In the genomic region with DNA sequence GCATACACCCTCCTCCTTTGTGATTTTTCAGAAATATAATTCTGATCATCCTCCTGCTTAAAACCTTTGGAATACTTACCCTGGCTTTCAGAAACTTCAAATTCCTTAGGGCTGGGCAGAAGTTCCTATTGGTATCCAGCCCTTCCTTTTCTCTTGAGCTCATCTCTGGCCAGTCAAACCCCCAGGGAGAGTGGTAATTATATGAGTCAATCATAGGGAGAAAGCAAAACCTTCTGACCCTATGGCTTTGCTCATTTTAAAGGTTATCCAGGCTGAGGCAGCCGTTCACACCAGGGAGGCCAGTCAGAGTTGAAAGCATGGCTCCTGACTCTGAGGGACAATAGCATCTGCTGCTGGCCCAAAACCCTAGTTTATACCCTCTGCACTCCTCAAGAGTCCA, we compare ENCODE assay signal across 31 cellular contexts. TPM values are rescaled to one million over a fixed set of nuclear protein-coding genes. Genes with fewer than 3 reads are reported as not detected.
A peak's percentile ranks its signal among the peaks of the same experiment; 100 is the strongest.
DNase-seq lines count a peak whose midpoint lies in the region; ATAC-seq and TF ChIP-seq lines count a peak whose summit lies in the region.
"Had no signal": no experiment of that assay in that cellular context is flagged by ENCODE, and none has a peak within 500 bp of the region (broad histone marks: within the 10 kb centered on the region; RNA-seq: fewer than 3 reads in every experiment).

No MANE protein-coding gene starts in this region.

- no peaks in the 10 kb centered on the region for H3K9me3 Mint-ChIP-seq in neural progenitor cell
- H3K9me3 Mint-ChIP-seq: activated naive CD4-positive, alpha-beta T cell treated with anti-CD3 and anti-CD28 coated beads, Interleukin-2, amount 50 U/mL, for 24 hours; activated T-helper 2 cell treated with anti-CD3 and anti-CD28 coated beads, Interferon-gamma antibody, Interleukin-2, Interleukin-4, amounts not matched to agents 10 μg/mL and 5 μg/mL and 100 μg/mL, durations not matched to agents 14 hours and 24 hours and 36 hours had no signal

- peak overlapping the region; percentile 24 for H3K4me3 Mint-ChIP-seq in neural progenitor cell
- H3K4me3 Mint-ChIP-seq: activated CD8-positive, alpha-beta T cell treated with anti-CD3 and anti-CD28 coated beads, Interleukin-2, amount 10 ng/mL, durations not matched to agents 7 days and 5 days; activated naive CD4-positive, alpha-beta T cell treated with anti-CD3 and anti-CD28 coated beads, Interleukin-2, amount 50 U/mL, for 24 hours; T-helper 17 cell had no signal

- H3K4me1 ChIP-seq in neural progenitor cell, result peaks cover 17% of the 10 kb centered on the region
- H3K4me1 ChIP-seq: lower lobe of right lung, parathyroid adenoma had no signal

- no peaks in the 10 kb centered on the region for H4K20me1 ChIP-seq in neural progenitor cell (ENCODE audit: low read depth)

- H3K9ac ChIP-seq in neural progenitor cell, result no peak overlapping the region
- H3K9ac ChIP-seq: parathyroid adenoma had no signal

- no peak for TF ChIP-seq CTCF in fibroblast of mammary gland (conservative IDR thresholded peaks at IDR 0.05; ENCODE audit: control insufficient read depth, insufficient read depth, low read depth, low read length)
- TF ChIP-seq CTCF in neural progenitor cell (IDR thresholded peaks at IDR 0.05), result no peak

- H3K27ac ChIP-seq in neural progenitor cell, result no peak overlapping the region
- H3K27ac ChIP-seq: brain microvascular endothelial cell, C4-2B, hepatocyte, lower lobe of right lung, parathyroid adenoma, PC-9, transverse colon had no signal

- no peak overlapping the region for H2AFZ ChIP-seq in neural progenitor cell (replicated peaks)
- H2AFZ ChIP-seq: hepatocyte, parathyroid adenoma, PC-9 had no signal

- peaks cover 6% of the 10 kb centered on the region for H3K27me3 Mint-ChIP-seq in neural progenitor cell (ENCODE audit: insufficient read depth, low read depth)

- H3K4me3 ChIP-seq in fibroblast of mammary gland (ENCODE audit: control insufficient read depth, low read depth, low read length), result no peak overlapping the region
- no peak overlapping the region for H3K4me3 ChIP-seq in neural progenitor cell
- H3K4me3 ChIP-seq: dorsolateral prefrontal cortex, hepatocyte, lower lobe of right lung, mucosa of descending colon, PC-9, transverse colon had no signal

- H3K36me3 ChIP-seq in neural progenitor cell, result no peaks in the 10 kb centered on the region
- H3K36me3 ChIP-seq: brain microvascular endothelial cell, lower lobe of right lung, transverse colon had no signal

- H3K27ac Mint-ChIP-seq in neural progenitor cell, result peak overlapping the region; percentile 34
- H3K27ac Mint-ChIP-seq: activated CD8-positive, alpha-beta T cell treated with anti-CD3 and anti-CD28 coated beads, Interleukin-2, amount 10 ng/mL, durations not matched to agents 7 days and 5 days; activated naive CD4-positive, alpha-beta T cell treated with anti-CD3 and anti-CD28 coated beads, Interleukin-2, amount 50 U/mL, for 24 hours; activated T-helper 2 cell treated with anti-CD3 and anti-CD28 coated beads, Interferon-gamma antibody, Interleukin-2, Interleukin-4, amounts not matched to agents 10 μg/mL and 5 μg/mL and 100 μg/mL, durations not matched to agents 14 hours and 24 hours and 36 hours; T-helper 17 cell had no signal

- no peaks in the 10 kb centered on the region for H3K9me3 ChIP-seq in neural progenitor cell (ENCODE audit: low read depth)
- H3K9me3 ChIP-seq: Caco-2, lower lobe of right lung, mucosa of descending colon, transverse colon had no signal

- peak overlapping the region; percentile 53 for H3K4me2 ChIP-seq in neural progenitor cell
- H3K4me2 ChIP-seq: hepatocyte, PC-9 had no signal

- H3K27me3 ChIP-seq in neural progenitor cell, result no peaks in the 10 kb centered on the region
- H3K27me3 ChIP-seq: brain microvascular endothelial cell, dorsolateral prefrontal cortex, hepatocyte, transverse colon had no signal

- no peaks in the 10 kb centered on the region for H3K79me2 ChIP-seq in neural progenitor cell (ENCODE audit: low read depth)
- H3K79me2 ChIP-seq: hepatocyte, parathyroid adenoma had no signal

- peak; percentile 92 for DNase-seq in COLO829 (ENCODE audit: low spot score)
- peak; percentile 45 for DNase-seq in RPMI7951 (ENCODE audit: low read depth)
- DNase-seq in fibroblast of mammary gland (ENCODE audit: low read depth), result peak; percentile 43
- peak; percentile 33 for DNase-seq in neural progenitor cell (ENCODE audit: low spot score)
- DNase-seq in erythroblast (lab: John Stamatoyannopoulos, UW), result no peak
- DNase-seq in GM19238 (ENCODE audit: insufficient read length, low spot score), result no peak
- DNase-seq: 8988T; activated CD4-positive, alpha-beta T cell treated with anti-CD3 and anti-CD28 coated beads for 1 hour; activated CD8-positive, alpha-beta T cell treated with anti-CD3 and anti-CD28 coated beads, Interleukin-2, amount 10 ng/mL, durations not matched to agents 7 days and 5 days; amniotic stem cell; brain microvascular endothelial cell; Caco-2; DMS53; dorsolateral prefrontal cortex; GDM1; lower lobe of right lung; MM.1S; mucosa of descending colon; NCI-H2029 treated with DMSO at 0.1 percent for 48 hours; NCI-H526 treated with DMSO at 0.1 percent for 48 hours; PC-9; T-helper 17 cell; transverse colon had no signal

- H3K36me3 Mint-ChIP-seq in neural progenitor cell, result no peaks in the 10 kb centered on the region
- H3K36me3 Mint-ChIP-seq: activated naive CD4-positive, alpha-beta T cell treated with anti-CD3 and anti-CD28 coated beads, Interleukin-2, amount 50 U/mL, for 24 hours had no signal

- H3K4me1 Mint-ChIP-seq in neural progenitor cell, result peaks cover 33% of the 10 kb centered on the region
- H3K4me1 Mint-ChIP-seq: activated naive CD4-positive, alpha-beta T cell treated with anti-CD3 and anti-CD28 coated beads, Interleukin-2, amount 50 U/mL, for 24 hours had no signal

- TF ChIP-seq POLR2A in erythroblast (IDR thresholded peaks at IDR 0.05; ENCODE audit: low read length), result no peak

- no peaks in the 10 kb centered on the region for H3F3A ChIP-seq in neural progenitor cell (ENCODE audit: low read depth)

- no peak for ATAC-seq in GM18511 (IDR thresholded peaks at IDR 0.05; ENCODE audit: unreplicated experiment)
- no peak for ATAC-seq in GM21528 (IDR thresholded peaks at IDR 0.05; ENCODE audit: low FRiP score, unreplicated experiment)
- ATAC-seq: activated CD8-positive, alpha-beta T cell treated with anti-CD3 and anti-CD28 coated beads, Interleukin-2, amount 10 ng/mL, durations not matched to agents 7 days and 5 days; lower lobe of right lung; mucosa of descending colon; Right ventricle myocardium inferior; T-helper 17 cell had no signal

RNA-seq across cellular contexts. Expression of gene CTNNB1, which starts 23.9 kb away (rescaled TPM):
- 677 and 747 TPM in 2 replicates for total RNA-seq in RPMI7951 (2014; rRNA removed; shearing (Covaris generic))
- total RNA-seq in neural progenitor cell (ENCODE audit: low replicate concordance), result 566 and 688 TPM in 2 replicates

Comparison
In these comparisons a context has a peak if more than half of its experiments do, and no peak if none do; other contexts are left out.
1. DNase-seq: peak in COLO829 (single experiment), RPMI7951 (single experiment), fibroblast of mammary gland (single experiment) and neural progenitor cell (single experiment); none in erythroblast (0 of 2) and GM19238 (single experiment).